In genomic region chr2:177852389-177852788, GRCh38 we compare ENCODE assay signal across 13 cellular contexts.
"Had no signal": no experiment of that assay in that cellular context is flagged by ENCODE, and none has a peak within 500 bp of the region (broad histone marks: within the 10 kb centered on the region; RNA-seq: fewer than 3 reads in every experiment).

No MANE protein-coding gene starts in this region.

- H3K36me3 ChIP-seq: stomach, thoracic aorta had no signal

- DNase-seq: activated CD4-positive, alpha-beta memory T cell treated with anti-CD3 and anti-CD28 coated beads, Interleukin-2, amount 10 ng/mL, durations not matched to agents 7 days and 5 days; activated naive CD4-positive, alpha-beta T cell treated with anti-CD3 and anti-CD28 coated beads, Interleukin-2, amount 50 U/mL, for 16 hours; activated T-cell treated with anti-CD3 and anti-CD28 coated beads, Interleukin-2, amount 50 U/mL, for 24 hours; left ventricle myocardium superior; stimulated activated CD4-positive, alpha-beta T cell treated with anti-CD3 and anti-CD28 coated beads, Interleukin-12 subunit alpha, Interleukin-12 subunit beta, amount 100 ng/mL, for 4 hours; stimulated activated CD4-positive, alpha-beta T cell treated with anti-CD3 and anti-CD28 coated beads, Interleukin-2, amount 100 ng/mL, for 24 hours; stomach; T1000 had no signal

- ATAC-seq: esophagus mucosa; left ventricle myocardium superior; natural killer cell treated with Interleukin-12 subunit alpha and Interleukin-12 subunit beta and Interleukin-15 and Interleukin-18, amount 100 ng/mL, for 72 hours had no signal

- H3K79me2 ChIP-seq: hepatocyte had no signal

- H3K4me1 Mint-ChIP-seq: activated CD4-positive, alpha-beta memory T cell treated with anti-CD3 and anti-CD28 coated beads, Interleukin-2, amount 10 ng/mL, durations not matched to agents 7 days and 5 days; memory B cell had no signal

- H3K4me1 ChIP-seq: stomach had no signal

- H2AFZ ChIP-seq: hepatocyte had no signal

- H3K4me3 ChIP-seq: hepatocyte, stomach, thoracic aorta had no signal

- H3K4me3 Mint-ChIP-seq: activated CD4-positive, alpha-beta memory T cell treated with anti-CD3 and anti-CD28 coated beads, Interleukin-2, amount 10 ng/mL, durations not matched to agents 7 days and 5 days; activated T-cell treated with anti-CD3 and anti-CD28 coated beads, Interleukin-2, amount 50 U/mL, for 24 hours; memory B cell; natural killer cell treated with Interleukin-12 subunit alpha and Interleukin-12 subunit beta and Interleukin-15 and Interleukin-18, amount 100 ng/mL, for 72 hours had no signal

- H3K27me3 ChIP-seq: hepatocyte, stomach had no signal

- H3K27ac Mint-ChIP-seq: activated CD4-positive, alpha-beta memory T cell treated with anti-CD3 and anti-CD28 coated beads, Interleukin-2, amount 10 ng/mL, durations not matched to agents 7 days and 5 days; activated T-cell treated with anti-CD3 and anti-CD28 coated beads, Interleukin-2, amount 50 U/mL, for 24 hours; memory B cell; natural killer cell treated with Interleukin-12 subunit alpha and Interleukin-12 subunit beta and Interleukin-15 and Interleukin-18, amount 100 ng/mL, for 72 hours had no signal

- H3K27ac ChIP-seq: hepatocyte, stomach, thoracic aorta had no signal

- H3K4me2 ChIP-seq: hepatocyte had no signal
